ENCODE assay signal across 10 cellular contexts in the genomic region with DNA sequence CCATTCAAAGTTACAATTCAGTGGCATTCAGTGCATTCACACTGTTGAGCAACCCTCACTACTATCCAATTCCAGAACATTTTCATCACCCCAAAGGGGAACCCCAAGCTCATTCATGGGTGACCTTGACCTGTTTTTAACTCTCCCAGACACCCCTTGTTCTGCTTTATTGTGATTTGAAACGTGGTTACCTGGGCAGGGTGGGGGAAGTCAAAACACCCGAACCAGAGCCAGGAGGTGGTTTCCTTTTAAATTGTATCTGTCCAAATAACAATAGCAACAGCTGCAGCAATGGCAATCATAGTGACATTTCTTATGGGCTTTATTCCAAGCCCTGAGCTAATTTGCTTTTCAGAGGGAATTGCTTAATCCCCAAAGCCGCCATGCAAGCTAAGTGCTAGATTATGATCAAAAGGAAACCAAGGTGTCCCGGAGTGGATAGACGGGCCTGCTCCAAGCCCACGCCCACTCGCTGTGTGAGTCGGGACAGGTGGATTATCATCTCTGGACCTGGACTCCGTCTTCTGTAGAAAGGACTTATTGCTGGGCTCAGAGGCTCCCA. TPM values are rescaled to one million over a fixed set of nuclear protein-coding genes. Genes with fewer than 3 reads are reported as not detected.
DNase-seq lines count a peak whose midpoint lies in the region; ATAC-seq and TF ChIP-seq lines count a peak whose summit lies in the region.
"Had no signal": no experiment of that assay in that cellular context is flagged by ENCODE, and none has a peak within 500 bp of the region (broad histone marks: within the 10 kb centered on the region; RNA-seq: fewer than 3 reads in every experiment).

No MANE protein-coding gene starts in this region.

- H3K27me3 Mint-ChIP-seq in activated naive CD8-positive, alpha-beta T cell treated with anti-CD3 and anti-CD28 coated beads for 36 hours = no peaks in the 10 kb centered on the region

- no peak for TF ChIP-seq CTCF in mucosa of descending colon (IDR thresholded peaks at IDR 0.05)

- intact Hi-C loops in mucosa of descending colon (cut with DNase I, micrococcal nuclease) = loop anchor here in 1 of 2 donors (5.0 kb wide), 1 partner anchor 44 kb away; a partner anchor contains a TSS

- no peaks in the 10 kb centered on the region for H3K9me3 Mint-ChIP-seq in activated naive CD8-positive, alpha-beta T cell treated with anti-CD3 and anti-CD28 coated beads for 36 hours

- no peaks in the 10 kb centered on the region for H3K36me3 ChIP-seq in mucosa of descending colon (ENCODE audit: low read depth)
- H3K36me3 ChIP-seq: colonic mucosa had no signal

- H3K4me1 ChIP-seq in mucosa of descending colon (ENCODE audit: low read depth) = peaks cover 7% of the 10 kb centered on the region

- peaks cover 69% of the 10 kb centered on the region for H3K4me1 Mint-ChIP-seq in activated naive CD8-positive, alpha-beta T cell treated with anti-CD3 and anti-CD28 coated beads for 36 hours

- peak overlapping the region; percentile 85 for H3K4me3 Mint-ChIP-seq in activated naive CD8-positive, alpha-beta T cell treated with anti-CD3 and anti-CD28 coated beads for 36 hours

- no peaks in the 10 kb centered on the region for H3K9me3 ChIP-seq in mucosa of descending colon
- H3K9me3 ChIP-seq: colonic mucosa had no signal

- no peak overlapping the region for H3K4me3 ChIP-seq in mucosa of descending colon
- H3K4me3 ChIP-seq: colonic mucosa had no signal

- peaks cover 45% of the 10 kb centered on the region for H3K36me3 Mint-ChIP-seq in activated naive CD8-positive, alpha-beta T cell treated with anti-CD3 and anti-CD28 coated beads for 36 hours

- peak overlapping the region; percentile 96 for H3K27ac Mint-ChIP-seq in activated naive CD8-positive, alpha-beta T cell treated with anti-CD3 and anti-CD28 coated beads for 36 hours

- DNase-seq in DMS 273 treated with DMSO at 0.1 percent for 48 hours (lab: John Stamatoyannopoulos, UW) (peak; percentile 29), HCEC 1CT (peak; percentile 21), mucosa of descending colon (no peak), epidermal melanocyte (ENCODE audit: insufficient read length, low spot score) (no peak), SW 1271 (lab: John Stamatoyannopoulos, UW) (no peak)
- DNase-seq in activated naive CD8-positive, alpha-beta T cell treated with anti-CD3 and anti-CD28 coated beads for 36 hours = no peak
- DNase-seq: colonic mucosa; NK-92 treated with Interleukin-12 subunit alpha and Interleukin-12 subunit beta, amount 100 ng/mL, for 24 hours had no signal

- ATAC-seq in mucosa of descending colon (peak; percentile 9), GM19397 (IDR thresholded peaks at IDR 0.05; ENCODE audit: unreplicated experiment) (no peak), GM21786 (IDR thresholded peaks at IDR 0.05; ENCODE audit: unreplicated experiment) (no peak)

RNA-seq across cellular contexts. Expression of a gene that starts 6.1 kb away (rescaled TPM):
- total RNA-seq in activated naive CD8-positive, alpha-beta T cell treated with anti-CD3 and anti-CD28 coated beads for 36 hours = 10 to 100 TPM; 43.9 to 46.7 TPM
- total RNA-seq in mucosa of descending colon = 1 to 10 TPM in 2 of 3 donors, under 1 TPM in 1; 0.49 to 2.4 (median 2.1) TPM

RNA-seq across cellular contexts. Expression of a gene that starts 17.3 kb away (rescaled TPM):
- total RNA-seq in activated naive CD8-positive, alpha-beta T cell treated with anti-CD3 and anti-CD28 coated beads for 36 hours = 10 to 100 TPM; 20.4 to 21.3 TPM
- 1 to 10 TPM in 1 of 3 donors, not detected in 2; 2.3 TPM for total RNA-seq in mucosa of descending colon
- total RNA-seq: colonic mucosa had no signal

RNA-seq across cellular contexts. Expression of a gene that starts 17.6 kb away (rescaled TPM):
- total RNA-seq in activated naive CD8-positive, alpha-beta T cell treated with anti-CD3 and anti-CD28 coated beads for 36 hours = 100 to 1,000 TPM; 567 TPM
- 100 to 1,000 TPM; 241 to 325 (median 252) TPM for total RNA-seq in mucosa of descending colon

RNA-seq across cellular contexts. Expression of a gene that starts 42.2 kb away (rescaled TPM):
- total RNA-seq in activated naive CD8-positive, alpha-beta T cell treated with anti-CD3 and anti-CD28 coated beads for 36 hours = 1 to 10 TPM; 3.7 to 3.9 TPM
- total RNA-seq in mucosa of descending colon = 10 to 100 TPM in 1 of 3 donors, 1 to 10 TPM in 2; 1.9 to 60.9 (median 3.4) TPM

Comparison
In these comparisons a context has a peak if more than half of its experiments do, and no peak if none do; other contexts are left out.
1. DNase-seq: peak in DMS 273 treated with DMSO at 0.1 percent for 48 hours (single experiment) and HCEC 1CT (single experiment); none in activated naive CD8-positive, alpha-beta T cell treated with anti-CD3 and anti-CD28 coated beads for 36 hours (single experiment), mucosa of descending colon (0 of 3), epidermal melanocyte (single experiment) and SW 1271 (0 of 2).
2. RNA of a gene that starts 6.1 kb away (total RNA-seq): 43.9 to 46.7 TPM in activated naive CD8-positive, alpha-beta T cell treated with anti-CD3 and anti-CD28 coated beads for 36 hours; 0.49 to 2.4 TPM in mucosa of descending colon; every median in the first group is over 10 times any median in the second.
3. RNA of a gene that starts 17.3 kb away (total RNA-seq): 20.4 to 21.3 TPM in activated naive CD8-positive, alpha-beta T cell treated with anti-CD3 and anti-CD28 coated beads for 36 hours; 2.3 TPM in mucosa of descending colon; every median in the first group is over 4 times any median in the second.